ENCODE assay signal across 1 cellular context in genomic region chr10:3074145-3074665, GRCh38.
TF ChIP-seq lines count a peak whose summit lies in the region.

No MANE protein-coding gene starts in this region.

TF ChIP-seq in WTC11, 78 proteins besides CTCF, POLR2A, EP300 and RAD21 (continued from another document):
- TF ChIP-seq ARID4B (CRISPR knock-in tag; IDR thresholded peaks at IDR 0.05; ENCODE audit: borderline replicate concordance) (no peak), STAT6 (CRISPR knock-in tag; conservative IDR thresholded peaks at IDR 0.05; ENCODE audit: low read depth) (no peak), IRF2 (CRISPR knock-in tag; IDR thresholded peaks at IDR 0.05; ENCODE audit: borderline replicate concordance, low read depth) (no peak), IRF1 (CRISPR knock-in tag; IDR thresholded peaks at IDR 0.05) (no peak), ZBTB21 (CRISPR knock-in tag; IDR thresholded peaks at IDR 0.05; ENCODE audit: borderline replicate concordance) (no peak), TP53 (CRISPR knock-in tag; IDR thresholded peaks at IDR 0.05) (no peak), ZNF396 (CRISPR knock-in tag; IDR thresholded peaks at IDR 0.05; ENCODE audit: borderline replicate concordance) (no peak), TEAD1 (CRISPR knock-in tag; IDR thresholded peaks at IDR 0.05) (no peak)
